Comparison of ENCODE assay signal across 27 cellular contexts in genomic region chr13:112343591-112343990, GRCh38. TPM values are rescaled to one million over a fixed set of nuclear protein-coding genes. Genes with fewer than 3 reads are reported as not detected.
"Had no signal": no experiment of that assay in that cellular context is flagged by ENCODE, and none has a peak within 500 bp of the region (broad histone marks: within the 10 kb centered on the region; RNA-seq: fewer than 3 reads in every experiment).

No MANE protein-coding gene starts in this region.

- H3K27me3 ChIP-seq: thyroid gland had no signal

- H3K36me3 ChIP-seq: colonic mucosa, heart left ventricle, suprapubic skin, thyroid gland had no signal

- H3K9ac ChIP-seq: parathyroid adenoma had no signal

- H3K36me3 Mint-ChIP-seq: mesothelial cell of epicardium; natural killer cell; stimulated activated naive B cell treated with anti-CD40 and anti-IgM and Interleukin-4, amounts not matched to agents 10 μg/mL and 1 μg/mL and 100 μg/mL, for 72 hours had no signal

- H3K79me2 ChIP-seq: parathyroid adenoma had no signal

- H3K4me3 ChIP-seq: colonic mucosa, heart left ventricle, suprapubic skin, thyroid gland had no signal

- H3K4me1 ChIP-seq: colonic mucosa, heart left ventricle, parathyroid adenoma, suprapubic skin, thyroid gland had no signal

- H3K27ac ChIP-seq: colonic mucosa, heart left ventricle, parathyroid adenoma, suprapubic skin, thyroid gland had no signal

- H3K9me3 ChIP-seq: colonic mucosa, heart left ventricle, thyroid gland had no signal

- DNase-seq: cerebellar nuclear complex; colonic mucosa; dermis blood vessel endothelial cell; effector CD4-positive, alpha-beta T cell; foreskin melanocyte; heart left ventricle; hippocampal formation; natural killer cell; stimulated activated CD4-positive, alpha-beta T cell treated with anti-CD3 and anti-CD28 coated beads, Interleukin-2, amount 100 ng/mL, for 24 hours; stimulated activated CD4-positive, alpha-beta T cell treated with anti-CD3 and anti-CD28 coated beads, Interleukin-4, amount 100 ng/mL, for 4 hours; stimulated activated naive B cell treated with anti-CD40 and anti-IgM and Interleukin-4, amounts not matched to agents 10 μg/mL and 1 μg/mL and 100 μg/mL, for 72 hours; thyroid gland had no signal

- H3K9me3 Mint-ChIP-seq: natural killer cell had no signal

- H3K27ac Mint-ChIP-seq: mesothelial cell of epicardium; natural killer cell; stimulated activated naive B cell treated with anti-CD40 and anti-IgM and Interleukin-4, amounts not matched to agents 10 μg/mL and 1 μg/mL and 100 μg/mL, for 72 hours had no signal

- ATAC-seq: left lobe of liver; natural killer cell; sciatic nerve; stimulated activated naive B cell treated with anti-CD40 and anti-IgM and Interleukin-4, amounts not matched to agents 10 μg/mL and 1 μg/mL and 100 μg/mL, for 72 hours had no signal

- H3K4me1 Mint-ChIP-seq: natural killer cell had no signal

- H3K4me3 Mint-ChIP-seq: mesothelial cell of epicardium; natural killer cell; stimulated activated naive B cell treated with anti-CD40 and anti-IgM and Interleukin-4, amounts not matched to agents 10 μg/mL and 1 μg/mL and 100 μg/mL, for 72 hours had no signal

- H2AFZ ChIP-seq: parathyroid adenoma had no signal

RNA-seq across cellular contexts. Expression of gene SPACA7, which starts 32.6 kb away (rescaled TPM):
- total RNA-seq: cardiac septum, colonic mucosa, dermis blood vessel endothelial cell, glomerular endothelial cell, heart left ventricle, left lobe of liver, lower leg skin, mesothelial cell of epicardium, mucosa of gallbladder, myocyte, natural killer cell, omental fat pad, pulmonary artery endothelial cell, sciatic nerve, skeletal muscle tissue, suprapubic skin, thyroid gland, ureter had no signal
- polyA plus RNA-seq: esophagus, heart left ventricle had no signal
